8 cellular contexts compared by ENCODE assay signal in genomic region chr9:99821187-99822095, GRCh38. TPM values are rescaled to one million over a fixed set of nuclear protein-coding genes. Genes with fewer than 3 reads are reported as not detected.
DNase-seq lines count a peak whose midpoint lies in the region; ATAC-seq and TF ChIP-seq lines count a peak whose summit lies in the region.

TSS of gene NR4A3 (plus strand) at chr9:99821885. CDS start at chr9:99828043, 6,158 bp downstream.

- H3K4me1 ChIP-seq in PC-3 (ENCODE audit: insufficient read depth, low read length) (peaks cover 12% of the 10 kb centered on the region; the same call in 1 of the 2 replicates), mucosa of stomach (ENCODE audit: control insufficient read depth, insufficient read depth, low read length) (peaks cover 32% of the 10 kb centered on the region)

- CTCF ChIA-PET in PC-3 (lab: Charles Lee), result no interaction called here

- peak; percentile 81 for TF ChIP-seq POLR2A in erythroblast (IDR thresholded peaks at IDR 0.05; ENCODE audit: low read length)

- peaks cover 8% of the 10 kb centered on the region for H3K79me2 ChIP-seq in PC-3 (ENCODE audit: low read length)

- no peak for TF ChIP-seq RAD21 in Ishikawa (IDR thresholded peaks at IDR 0.05; ENCODE audit: low read depth)

- DNase-seq in DMS 273 treated with DMSO at 0.1 percent for 48 hours (lab: John Stamatoyannopoulos, UW) (peak; percentile 80), PC-3 (peak; percentile 92), erythroblast (lab: John Stamatoyannopoulos, UW) (peak; percentile 92 to 94)
- DNase-seq in activated T-cell treated with anti-CD3 and anti-CD28 coated beads, Interleukin-2, amount 50 U/mL, for 1 hour, result peak; percentile 95
- peak; percentile 92 for DNase-seq in stimulated activated CD8-positive, alpha-beta memory T cell treated with anti-CD3 and anti-CD28 coated beads, Interleukin-4, amount 100 ng/mL, for 48 hours

- H3K36me3 ChIP-seq in PC-3 (ENCODE audit: low read depth, low read length) (no peaks in the 10 kb centered on the region), mucosa of stomach (ENCODE audit: control insufficient read depth, insufficient read depth, low read length) (no peaks in the 10 kb centered on the region)

- peak within 1 kb of the TSS; percentile 46 for H3K27ac ChIP-seq in PC-3 (ENCODE audit: low read length)

- H3F3A ChIP-seq in PC-3 (ENCODE audit: low read length, unreplicated experiment), result no peaks in the 10 kb centered on the region

- POLR2A ChIA-PET in PC-3 (lab: Charles Lee; ENCODE audit: unreplicated experiment), result no interaction called here

- H3K27me3 ChIP-seq in PC-3 (ENCODE audit: low read length), result no peaks in the 10 kb centered on the region
- peaks cover 46% of the 10 kb centered on the region for H3K27me3 ChIP-seq in mucosa of stomach (ENCODE audit: control insufficient read depth, insufficient read depth, low read length)

- peak within 1 kb of the TSS; percentile 90 for H2AFZ ChIP-seq in PC-3 (ENCODE audit: low read length)

- ATAC-seq in GM21529 (IDR thresholded peaks at IDR 0.05; ENCODE audit: unreplicated experiment) (peak; percentile 41), PC-3 (peak; percentile 49)

- no peak for TF ChIP-seq EP300 in Ishikawa (IDR thresholded peaks at IDR 0.05; ENCODE audit: borderline replicate concordance)

- no peak for TF ChIP-seq CTCF in PC-3 (conservative IDR thresholded peaks at IDR 0.05; ENCODE audit: low read depth, low read length)

- peak within 1 kb of the TSS; percentile 91 for H3K4me2 ChIP-seq in PC-3 (ENCODE audit: low read length)

- intact Hi-C loops in PC-3 (cut with micrococcal nuclease), result loop anchor here (5.0 kb wide), 4 partner anchors 46 to 606 kb away; partner anchors contain the start of genes ALG2, MSANTD3 and SEC61B

- H3K9me3 ChIP-seq in PC-3 (ENCODE audit: low read length) (no peaks in the 10 kb centered on the region), mucosa of stomach (ENCODE audit: control insufficient read depth, low read length) (no peaks in the 10 kb centered on the region)

- no peaks in the 10 kb centered on the region for H3K9me2 ChIP-seq in PC-3 (replicated peaks; ENCODE audit: low read length)

- H3K4me3 ChIP-seq in PC-3 (ENCODE audit: low read length) (peak within 1 kb of the TSS; percentile 82), mucosa of stomach (ENCODE audit: low read length) (peak within 1 kb of the TSS; percentile 81)

- BruUV-seq in PC-3 (replicated peaks; lab: Mats Ljungman, UMichigan), result no TSS peak

- no peaks in the 10 kb centered on the region for H4K20me1 ChIP-seq in PC-3 (ENCODE audit: low read length)

- H3K9ac ChIP-seq in PC-3 (ENCODE audit: low read length), result peak within 1 kb of the TSS; percentile 51
- H3K9ac ChIP-seq in mucosa of stomach (ENCODE audit: low read length), result peak within 1 kb of the TSS; percentile 70

TF ChIP-seq in Ishikawa, 13 proteins besides CTCF, POLR2A, EP300 and RAD21:
- TF ChIP-seq MAX (IDR thresholded peaks at IDR 0.05), result peak; percentile 72
- 0 out of 2 replicates have a peak, but pooled peaks have one; percentile 20 for TF ChIP-seq YY1 (IDR thresholded peaks at IDR 0.05; ENCODE audit: low read depth)
- TF ChIP-seq EGR1 (IDR thresholded peaks at IDR 0.05), result no peak
- TF ChIP-seq TCF12 (IDR thresholded peaks at IDR 0.05; ENCODE audit: low read depth), result peak; percentile 53
- no peak for TF ChIP-seq CEBPB (IDR thresholded peaks at IDR 0.05)
- peak; percentile 97 for TF ChIP-seq CREB1 (IDR thresholded peaks at IDR 0.05; ENCODE audit: low read depth)
- peak; percentile 43 for TF ChIP-seq NFIC (IDR thresholded peaks at IDR 0.05)
- peak; percentile 98 for TF ChIP-seq TEAD4 (IDR thresholded peaks at IDR 0.05)
- TF ChIP-seq, protein P1, sequence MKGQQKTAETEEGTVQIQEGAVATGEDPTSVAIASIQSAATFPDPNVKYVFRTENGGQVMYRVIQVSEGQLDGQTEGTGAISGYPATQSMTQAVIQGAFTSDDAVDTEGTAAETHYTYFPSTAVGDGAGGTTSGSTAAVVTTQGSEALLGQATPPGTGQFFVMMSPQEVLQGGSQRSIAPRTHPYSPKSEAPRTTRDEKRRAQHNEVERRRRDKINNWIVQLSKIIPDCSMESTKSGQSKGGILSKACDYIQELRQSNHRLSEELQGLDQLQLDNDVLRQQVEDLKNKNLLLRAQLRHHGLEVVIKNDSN (IDR thresholded peaks at IDR 0.05), result peak; percentile 52; the same call in 1 of the 2 replicates
- no peak for TF ChIP-seq ZBTB7A (IDR thresholded peaks at IDR 0.05; ENCODE audit: low read depth)
- peak; percentile 43; the same call in 1 of the 2 replicates for TF ChIP-seq TAF1 (IDR thresholded peaks at IDR 0.05; ENCODE audit: low read depth)
- no peak for TF ChIP-seq FOXM1 (IDR thresholded peaks at IDR 0.05; ENCODE audit: borderline replicate concordance, low read depth)
- TF ChIP-seq, protein P2, sequence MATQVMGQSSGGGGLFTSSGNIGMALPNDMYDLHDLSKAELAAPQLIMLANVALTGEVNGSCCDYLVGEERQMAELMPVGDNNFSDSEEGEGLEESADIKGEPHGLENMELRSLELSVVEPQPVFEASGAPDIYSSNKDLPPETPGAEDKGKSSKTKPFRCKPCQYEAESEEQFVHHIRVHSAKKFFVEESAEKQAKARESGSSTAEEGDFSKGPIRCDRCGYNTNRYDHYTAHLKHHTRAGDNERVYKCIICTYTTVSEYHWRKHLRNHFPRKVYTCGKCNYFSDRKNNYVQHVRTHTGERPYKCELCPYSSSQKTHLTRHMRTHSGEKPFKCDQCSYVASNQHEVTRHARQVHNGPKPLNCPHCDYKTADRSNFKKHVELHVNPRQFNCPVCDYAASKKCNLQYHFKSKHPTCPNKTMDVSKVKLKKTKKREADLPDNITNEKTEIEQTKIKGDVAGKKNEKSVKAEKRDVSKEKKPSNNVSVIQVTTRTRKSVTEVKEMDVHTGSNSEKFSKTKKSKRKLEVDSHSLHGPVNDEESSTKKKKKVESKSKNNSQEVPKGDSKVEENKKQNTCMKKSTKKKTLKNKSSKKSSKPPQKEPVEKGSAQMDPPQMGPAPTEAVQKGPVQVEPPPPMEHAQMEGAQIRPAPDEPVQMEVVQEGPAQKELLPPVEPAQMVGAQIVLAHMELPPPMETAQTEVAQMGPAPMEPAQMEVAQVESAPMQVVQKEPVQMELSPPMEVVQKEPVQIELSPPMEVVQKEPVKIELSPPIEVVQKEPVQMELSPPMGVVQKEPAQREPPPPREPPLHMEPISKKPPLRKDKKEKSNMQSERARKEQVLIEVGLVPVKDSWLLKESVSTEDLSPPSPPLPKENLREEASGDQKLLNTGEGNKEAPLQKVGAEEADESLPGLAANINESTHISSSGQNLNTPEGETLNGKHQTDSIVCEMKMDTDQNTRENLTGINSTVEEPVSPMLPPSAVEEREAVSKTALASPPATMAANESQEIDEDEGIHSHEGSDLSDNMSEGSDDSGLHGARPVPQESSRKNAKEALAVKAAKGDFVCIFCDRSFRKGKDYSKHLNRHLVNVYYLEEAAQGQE (IDR thresholded peaks at IDR 0.05; ENCODE audit: low read depth), result no peak

RNA-seq across cellular contexts. Expression of gene NR4A3, which starts in this region (rescaled TPM):
- total RNA-seq in PC-3 (2014; rRNA removed), result 0.77 and 0.98 TPM in 2 replicates

Comparison
In these comparisons a context has a peak if more than half of its experiments do, and no peak if none do; other contexts are left out.
1. Peak in every context shown above with its lines: DNase-seq, ATAC-seq, H3K4me3 ChIP-seq and H3K27ac ChIP-seq.
2. Peak in DNase-seq, ATAC-seq, H3K4me3 ChIP-seq, H3K27ac ChIP-seq, H3K9ac ChIP-seq and H3K4me2 ChIP-seq in PC-3; RNA of the gene not detected or under 1 TPM.